In the genomic region with DNA sequence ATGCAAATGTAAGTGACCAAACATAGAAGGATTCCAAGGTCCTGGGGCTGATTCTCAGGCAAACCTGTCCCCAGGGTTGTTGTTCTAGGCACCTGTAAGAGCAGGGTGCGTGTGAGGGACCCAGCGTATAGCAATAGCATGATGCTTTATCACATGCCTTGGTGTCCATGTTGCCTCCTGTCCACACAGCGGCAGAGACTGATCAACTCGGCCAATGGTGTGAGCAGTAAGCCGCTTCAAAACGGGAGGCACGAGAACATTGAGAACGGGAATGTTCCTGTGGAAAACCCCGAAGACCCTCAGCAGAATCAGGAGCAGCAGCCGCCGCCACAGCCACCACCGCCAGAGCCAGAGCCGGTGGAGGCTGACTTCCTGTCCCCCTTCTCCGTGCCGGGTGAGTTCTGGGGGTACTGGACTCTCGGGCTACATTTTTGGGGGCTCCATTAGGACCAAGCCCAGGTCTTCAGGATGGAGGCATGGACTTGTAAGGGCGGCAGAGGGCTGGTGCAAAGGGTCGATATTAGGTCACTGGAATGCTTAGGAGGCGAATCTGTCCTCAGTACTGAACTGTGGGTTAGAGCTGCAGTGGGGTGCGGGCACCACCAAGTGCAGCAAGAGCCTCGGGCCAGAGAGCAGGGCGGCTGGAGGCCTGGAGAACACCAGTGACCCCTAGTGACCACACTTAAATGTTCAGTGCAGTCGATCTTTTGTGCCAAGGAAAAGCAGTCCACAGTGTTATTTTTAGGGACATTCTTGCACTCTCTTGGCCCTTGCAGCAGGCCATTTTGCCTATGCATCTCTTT, we compare ENCODE assay signal across 9 cellular contexts. TPM values are rescaled to one million over a fixed set of nuclear protein-coding genes. Genes with fewer than 3 reads are reported as not detected.
DNase-seq lines count a peak whose midpoint lies in the region; ATAC-seq and TF ChIP-seq lines count a peak whose summit lies in the region.
"Had no signal": no experiment of that assay in that cellular context is flagged by ENCODE, and none has a peak within 500 bp of the region (broad histone marks: within the 10 kb centered on the region; RNA-seq: fewer than 3 reads in every experiment).

No MANE protein-coding gene starts in this region.

- H3K4me3 ChIP-seq in epithelial cell of esophagus (ENCODE audit: low read length): no peak overlapping the region
- H3K4me3 ChIP-seq in mucosa of descending colon: no peak overlapping the region
- H3K4me3 ChIP-seq: BLaER1 had no signal

- H3K36me3 ChIP-seq in mucosa of descending colon (ENCODE audit: low read depth): no peaks in the 10 kb centered on the region
- H3K36me3 ChIP-seq: BLaER1 had no signal

- TF ChIP-seq CTCF in epithelial cell of esophagus (IDR thresholded peaks at IDR 0.05; ENCODE audit: insufficient read depth, low read depth, low read length, missing control alignments) (peak; percentile 49), mucosa of descending colon (IDR thresholded peaks at IDR 0.05) (no peak)

- DNase-seq in NCI-H1417 (lab: John Stamatoyannopoulos, UW) (peak in 2 of 3 experiments; percentile 17 to 50), NCI-H1417 treated with DMSO at 0.1 percent for 48 hours (lab: John Stamatoyannopoulos, UW) (no peak), SHP77 treated with DMSO at 0.1 percent for 48 hours (lab: John Stamatoyannopoulos, UW) (peak; percentile 0), epithelial cell of esophagus (ENCODE audit: low read depth) (peak; percentile 61), mucosa of descending colon (peak in 2 of 3 donors; percentile 41 to 63)
- no peak for DNase-seq in stimulated activated CD4-positive, alpha-beta T cell treated with anti-CD3 and anti-CD28 coated beads, Interleukin-15, amount 100 ng/mL, for 24 hours

- peaks cover 8% of the 10 kb centered on the region for H3K4me1 ChIP-seq in mucosa of descending colon (ENCODE audit: low read depth)

- intact Hi-C loops in mucosa of descending colon (cut with DNase I, micrococcal nuclease): no loop called here

- ATAC-seq in HG03439 (IDR thresholded peaks at IDR 0.05; ENCODE audit: unreplicated experiment) (peak; percentile 51), mucosa of descending colon (peak; percentile 82), HG02852 (IDR thresholded peaks at IDR 0.05; ENCODE audit: unreplicated experiment) (no peak)

- H3K9me3 ChIP-seq in mucosa of descending colon: no peaks in the 10 kb centered on the region
- H3K9me3 ChIP-seq: BLaER1 had no signal

RNA-seq across cellular contexts. Expression of gene RIN3, which starts 57.2 kb away (rescaled TPM):
- 10 to 100 TPM; 26.2 to 51.0 (median 32.9) TPM for total RNA-seq in mucosa of descending colon

Comparison
In these comparisons a context has a peak if more than half of its experiments do, and no peak if none do; other contexts are left out.
1. DNase-seq: peak in NCI-H1417 (2 of 3), SHP77 treated with DMSO at 0.1 percent for 48 hours (single experiment), epithelial cell of esophagus (single experiment) and mucosa of descending colon (2 of 3); none in NCI-H1417 treated with DMSO at 0.1 percent for 48 hours (single experiment) and stimulated activated CD4-positive, alpha-beta T cell treated with anti-CD3 and anti-CD28 coated beads, Interleukin-15, amount 100 ng/mL, for 24 hours (single experiment).